ENCODE assay signal across 11 cellular contexts in the genomic region with DNA sequence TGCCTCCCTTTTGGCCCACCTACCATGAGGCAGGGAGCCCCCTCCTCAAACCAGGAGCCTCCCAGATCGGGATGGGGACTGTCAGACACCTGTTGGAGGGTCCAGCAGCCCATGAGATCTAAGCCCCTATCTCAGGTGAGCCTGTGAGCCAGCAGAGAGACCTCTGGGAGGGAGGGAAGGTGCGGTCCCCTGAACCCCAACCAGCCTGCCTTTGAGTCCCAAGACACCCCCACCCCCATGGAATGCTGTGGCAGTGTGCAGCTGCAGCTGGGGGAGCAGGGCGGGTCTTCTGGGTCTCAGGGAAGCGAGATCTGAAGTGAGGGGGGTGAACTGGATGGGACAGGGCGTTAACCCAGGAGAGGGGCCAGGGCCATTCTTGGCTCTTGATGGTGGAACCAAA. TPM values are rescaled to one million over a fixed set of nuclear protein-coding genes. Genes with fewer than 3 reads are reported as not detected.
DNase-seq lines count a peak whose midpoint lies in the region; ATAC-seq and TF ChIP-seq lines count a peak whose summit lies in the region.
"Had no signal": no experiment of that assay in that cellular context is flagged by ENCODE, and none has a peak within 500 bp of the region (broad histone marks: within the 10 kb centered on the region; RNA-seq: fewer than 3 reads in every experiment).

No MANE protein-coding gene starts in this region.

- peaks cover 8% of the 10 kb centered on the region for H3K27me3 Mint-ChIP-seq in central memory CD8-positive, alpha-beta T cell
- H3K27me3 Mint-ChIP-seq in neural crest cell (ENCODE audit: low read depth) = peaks cover 12% of the 10 kb centered on the region

- H3K27me3 ChIP-seq in BLaER1 = peaks cover 31% of the 10 kb centered on the region
- H3K27me3 ChIP-seq in aorta (ENCODE audit: control insufficient read depth in 1 of 2, insufficient read depth in 2 of 2, low read length in 1 of 2) = no peaks in the 10 kb centered on the region

- TF ChIP-seq CTCF in HEK293 (tag by site-specific recombination; IDR thresholded peaks at IDR 0.05) (no peak), neural crest cell (conservative IDR thresholded peaks at IDR 0.05) (no peak)

- ATAC-seq in central memory CD8-positive, alpha-beta T cell (replicated peaks; ENCODE audit: extremely low read depth, poor library complexity, severe bottlenecking) = no peak
- ATAC-seq in aorta (ENCODE audit: low FRiP score) (no peak), HG03342 (IDR thresholded peaks at IDR 0.05; ENCODE audit: unreplicated experiment) (no peak)

- H3K4me3 Mint-ChIP-seq in central memory CD8-positive, alpha-beta T cell = peak overlapping the region; percentile 64
- peak overlapping the region; percentile 81 for H3K4me3 Mint-ChIP-seq in neural crest cell

- H3K4me1 ChIP-seq in BLaER1 (peaks cover 82% of the 10 kb centered on the region), HEK293 (ENCODE audit: control insufficient read depth, insufficient read depth, low read length) (no peaks in the 10 kb centered on the region), aorta (ENCODE audit: control insufficient read depth in 1 of 2, insufficient read depth in 2 of 2, low read length in 2 of 2) (no peaks in the 10 kb centered on the region)

- H4K20me1 ChIP-seq in BLaER1 = peaks cover 25% of the 10 kb centered on the region

- no peak for DNase-seq in central memory CD8-positive, alpha-beta T cell (ENCODE audit: low spot score in 2 of 2)
- no peak for DNase-seq in neural crest cell (ENCODE audit: low read depth, low spot score)
- DNase-seq in activated CD8-positive, alpha-beta memory T cell treated with anti-CD3 and anti-CD28 coated beads, Interleukin-2, amount 50 U/mL, for 4 hours = no peak
- DNase-seq in aorta = no peak
- DNase-seq in stimulated activated naive CD4-positive, alpha-beta T cell treated with Interleukin-2 at 50 U/mL for 16 hours (lab: John Stamatoyannopoulos, UW) = no peak
- DNase-seq: NCI-H1092; NCI-H446 treated with DMSO at 0.1 percent for 48 hours; stimulated activated CD4-positive, alpha-beta T cell treated with anti-CD3 and anti-CD28 coated beads, Interleukin-15, amount 100 ng/mL, for 24 hours had no signal

- H3K36me3 Mint-ChIP-seq in central memory CD8-positive, alpha-beta T cell (ENCODE audit: insufficient read depth) = peaks cover 11% of the 10 kb centered on the region
- no peaks in the 10 kb centered on the region for H3K36me3 Mint-ChIP-seq in neural crest cell (ENCODE audit: low read depth)

- POLR2A ChIA-PET in HEK293 (lab: Yijun Ruan, JAX) = interaction anchor here (1.8 to 2.5 kb wide), 2 partner anchors 42 to 354 kb away, joined by 10 to 15 read pairs; a partner anchor contains a TSS

- H3K4me2 ChIP-seq in BLaER1 = peak overlapping the region; percentile 92

- H3K27ac ChIP-seq in BLaER1 (no peak overlapping the region), HEK293 (ENCODE audit: extremely low read depth, low read depth, low read length) (no peak overlapping the region), aorta (ENCODE audit: low read depth in 1 of 2, low read length in 2 of 2) (no peak overlapping the region)

- CTCF ChIA-PET in HEK293 (lab: Yijun Ruan, JAX) = interaction anchor here (0.6 to 16.8 kb wide), 12 partner anchors 8 to 359 kb away, joined by 3 to 456 read pairs (median 4); a partner anchor contains a TSS

- H3K9me3 ChIP-seq in BLaER1 (no peaks in the 10 kb centered on the region), HEK293 (ENCODE audit: control insufficient read depth, insufficient read depth, low read depth, low read length) (no peaks in the 10 kb centered on the region), aorta (ENCODE audit: control insufficient read depth, low read length) (no peaks in the 10 kb centered on the region)

- H3K4me1 Mint-ChIP-seq in central memory CD8-positive, alpha-beta T cell = peaks cover 22% of the 10 kb centered on the region
- peaks cover 37% of the 10 kb centered on the region for H3K4me1 Mint-ChIP-seq in neural crest cell

- H3K4me3 ChIP-seq in BLaER1 (no peak overlapping the region), HEK293 (ENCODE audit: low read depth, low read length) (no peak overlapping the region), aorta (ENCODE audit: low read length in 2 of 2) (no peak overlapping the region)

- H3K9ac ChIP-seq in BLaER1 = no peak overlapping the region

- H3K36me3 ChIP-seq in BLaER1 = no peaks in the 10 kb centered on the region
- no peaks in the 10 kb centered on the region for H3K36me3 ChIP-seq in HEK293 (ENCODE audit: control insufficient read depth in 2 of 2, insufficient read depth in 1 of 2, low read length in 2 of 2)
- H3K36me3 ChIP-seq in aorta (ENCODE audit: control insufficient read depth in 1 of 2, insufficient read depth in 2 of 2, low read length in 1 of 2) = no peaks in the 10 kb centered on the region

- peak overlapping the region; percentile 67 for H3K27ac Mint-ChIP-seq in central memory CD8-positive, alpha-beta T cell (ENCODE audit: low read depth)
- H3K27ac Mint-ChIP-seq in neural crest cell (ENCODE audit: unreplicated experiment) = peak overlapping the region; percentile 29

- intact Hi-C loops in aorta (cut with DNase I) = loop anchor here in 1 of 2 donors (2.0 to 5.0 kb wide), 3 partner anchors 108 to 580 kb away; no protein-coding TSS in a partner anchor

- H3K9me3 Mint-ChIP-seq in central memory CD8-positive, alpha-beta T cell = no peaks in the 10 kb centered on the region
- H3K9me3 Mint-ChIP-seq in neural crest cell = no peaks in the 10 kb centered on the region

- 81 to 90% methylated on average over 5 of the region's 5 CpGs for WGBS in aorta, 2 donors

TF ChIP-seq in HEK293, 187 proteins besides CTCF, POLR2A, EP300 and RAD21:
- TF ChIP-seq GLIS2 (tag by site-specific recombination; IDR thresholded peaks at IDR 0.05) (0 out of 2 replicates have a peak, but pooled peaks have one; percentile 2), ZNF292 (tag by site-specific recombination; IDR thresholded peaks at IDR 0.05; ENCODE audit: borderline replicate concordance, low read depth) (no peak), YY2 (tag by site-specific recombination; IDR thresholded peaks at IDR 0.05) (no peak), SCRT2 (tag by site-specific recombination; IDR thresholded peaks at IDR 0.05) (0 out of 2 replicates have a peak, but pooled peaks have one; percentile 10), TRIM28 (IDR thresholded peaks at IDR 0.05; ENCODE audit: borderline replicate concordance, low read length) (no peak)
TF ChIP-seq in HEK293: peak in this region for 2.

RNA-seq across cellular contexts. Expression of a gene that starts 1.4 kb away (rescaled TPM):
- 78.3 and 80.0 TPM in 2 replicates for total RNA-seq in neural crest cell
- total RNA-seq in aorta = 10 to 100 TPM; 13.7 to 37.7 TPM
- 10 to 100 TPM; 11.3 to 21.3 TPM for polyA plus RNA-seq in aorta

RNA-seq across cellular contexts. Expression of a gene that starts 42.3 kb away (rescaled TPM):
- total RNA-seq in neural crest cell = 1.1 and 1.6 TPM in 2 replicates
- 1 to 10 TPM; 6.4 to 7.1 TPM for total RNA-seq in aorta
- 10 to 100 TPM in 1 of 2 donors, 1 to 10 TPM in 1; 7.4 to 17.2 TPM for polyA plus RNA-seq in aorta
